ENCODE assay signal across 8 cellular contexts in genomic region chr1:36306210-36306901, GRCh38. TPM values are rescaled to one million over a fixed set of nuclear protein-coding genes. Genes with fewer than 3 reads are reported as not detected.
DNase-seq lines count a peak whose midpoint lies in the region; ATAC-seq, FAIRE-seq and TF ChIP-seq lines count a peak whose summit lies in the region.

Gene SH3D21, plus strand, starts transcription at chr1:36306368. Its CDS starts 53 bp downstream, at chr1:36306421.

- H3K36me3 Mint-ChIP-seq in Caco-2 (ENCODE audit: insufficient read depth, unreplicated experiment): peaks cover 74% of the 10 kb centered on the region
- peaks cover 95% of the 10 kb centered on the region for H3K36me3 Mint-ChIP-seq in stimulated activated effector memory CD8-positive, alpha-beta T cell treated with anti-CD3 and anti-CD28 coated beads, Interleukin-12 subunit alpha, Interleukin-12 subunit beta, amount 100 ng/mL, for 72 hours

- H3K27me3 Mint-ChIP-seq in Caco-2 (ENCODE audit: insufficient read depth, unreplicated experiment): no peaks in the 10 kb centered on the region

- H3K27me3 ChIP-seq in Caco-2 (replicated peaks; ENCODE audit: control insufficient read depth, insufficient read depth, low read length) (no peaks in the 10 kb centered on the region), K562 (ENCODE audit: control insufficient read depth in 2 of 2, insufficient read depth in 2 of 2, low read length in 2 of 2) (no peaks in the 10 kb centered on the region)

- H3K9me3 ChIP-seq in Caco-2: no peaks in the 10 kb centered on the region
- no peaks in the 10 kb centered on the region for H3K9me3 ChIP-seq in K562 (replicated peaks; ENCODE audit: control insufficient read depth, insufficient read depth, low read depth, low read length)
- no peaks in the 10 kb centered on the region for H3K9me3 ChIP-seq in kidney (ENCODE audit: control insufficient read depth in 1 of 2, low read length in 2 of 2)

- FAIRE-seq in K562 (lab: Jason Lieb, UNC): no peak
- FAIRE-seq in kidney (lab: Jason Lieb, UNC): no peak

- TF ChIP-seq CTCF in Caco-2 (IDR thresholded peaks at IDR 0.05; ENCODE audit: insufficient read depth in 1 of 2, low read depth in 1 of 2, low read length in 1 of 2, severe bottlenecking in 1 of 2, unreplicated experiment in 1 of 2): peak in 1 of 2 experiments; percentile 37
- no peak for TF ChIP-seq CTCF in K562 (IDR thresholded peaks at IDR 0.05 in 2 of 3, conservative IDR thresholded peaks at IDR 0.05 in 1 of 3; ENCODE audit: insufficient read depth in 2 of 3, low read depth in 1 of 3, low read length in 3 of 3)
- no peak for TF ChIP-seq CTCF in kidney (IDR thresholded peaks at IDR 0.05; ENCODE audit: borderline replicate concordance, extremely low read depth, insufficient read depth)

- POLR2A ChIA-PET in Caco-2 (lab: Charles Lee) (interaction anchor here (0.6 to 1.8 kb wide), 5 partner anchors 14 to 83 kb away, joined by 3 to 9 read pairs (median 3); partner anchors contain the start of gene EVA1B), K562 (lab: Yijun Ruan, JAX) (interaction anchor here (0.6 to 1.5 kb wide), 16 partner anchors 10 to 722 kb away, joined by 3 to 9 read pairs (median 4); partner anchors contain the start of gene EVA1B)

- CTCF ChIA-PET in Caco-2 (lab: Charles Lee) (interaction anchor here (0.6 to 0.8 kb wide), 3 partner anchors 25 to 79 kb away, joined by 3 to 9 read pairs (median 3); no protein-coding TSS in a partner anchor), K562 (lab: Yijun Ruan, JAX; ENCODE audit: low intra/inter-chr PET ratio) (no interaction called here)

- no peaks in the 10 kb centered on the region for H3K9me3 Mint-ChIP-seq in Caco-2 (ENCODE audit: unreplicated experiment)
- no peaks in the 10 kb centered on the region for H3K9me3 Mint-ChIP-seq in stimulated activated effector memory CD8-positive, alpha-beta T cell treated with anti-CD3 and anti-CD28 coated beads, Interleukin-12 subunit alpha, Interleukin-12 subunit beta, amount 100 ng/mL, for 72 hours

- DNase-seq in Caco-2 (peak; percentile 84 to 86), SHP77 (lab: John Stamatoyannopoulos, UW) (peak; percentile 49 to 54), K562 (ENCODE audit: extremely low read depth in 1 of 4, low spot score in 3 of 4) (peak in 3 of 4 experiments; percentile 38 to 40 (median 38)), kidney (peak; percentile 92), NCI-H1694 (lab: John Stamatoyannopoulos, UW) (no peak)
- DNase-seq in stimulated activated effector memory CD8-positive, alpha-beta T cell treated with anti-CD3 and anti-CD28 coated beads, Interleukin-12 subunit alpha, Interleukin-12 subunit beta, amount 100 ng/mL, for 72 hours (ENCODE audit: low spot score in 2 of 2): no peak

- peak within 1 kb of the TSS; percentile 95 for H2AFZ ChIP-seq in K562 (ENCODE audit: low read depth, low read length)

- H3K9me1 ChIP-seq in K562 (ENCODE audit: control insufficient read depth, insufficient read depth, low read length): peaks cover 7% of the 10 kb centered on the region

- ATAC-seq in GM19438 (IDR thresholded peaks at IDR 0.05; ENCODE audit: low read depth, unreplicated experiment) (peak; percentile 28), HG03442 (IDR thresholded peaks at IDR 0.05; ENCODE audit: unreplicated experiment) (peak; percentile 26), K562 (peak; percentile 37)
- ATAC-seq in stimulated activated effector memory CD8-positive, alpha-beta T cell treated with anti-CD3 and anti-CD28 coated beads, Interleukin-12 subunit alpha, Interleukin-12 subunit beta, amount 100 ng/mL, for 72 hours: peak; percentile 64

- no peaks in the 10 kb centered on the region; the same call in 1 of the 2 replicates for H4K20me1 ChIP-seq in K562 (replicated peaks; ENCODE audit: control insufficient read depth, insufficient read depth, low read length)

- H3K27ac Mint-ChIP-seq in Caco-2 (ENCODE audit: unreplicated experiment): peak within 1 kb of the TSS; percentile 46
- peak within 1 kb of the TSS; percentile 95 for H3K27ac Mint-ChIP-seq in stimulated activated effector memory CD8-positive, alpha-beta T cell treated with anti-CD3 and anti-CD28 coated beads, Interleukin-12 subunit alpha, Interleukin-12 subunit beta, amount 100 ng/mL, for 72 hours

- no peak for TF ChIP-seq RAD21 in K562 (CRISPR knock-in tag; conservative IDR thresholded peaks at IDR 0.05 in 1 of 2, IDR thresholded peaks at IDR 0.05 in 1 of 2)

- H3K9ac ChIP-seq in K562 (ENCODE audit: insufficient read depth in 1 of 2, low read depth in 2 of 2, low read length in 2 of 2) (peak within 1 kb of the TSS; percentile 46 to 82; a peak in 3 of 4 replicates), kidney (ENCODE audit: low read length in 2 of 2) (peak within 1 kb of the TSS; percentile 65 to 67)

- no TSS peak for BruUV-seq in Caco-2 (replicated peaks; lab: Mats Ljungman, UMichigan)
- BruUV-seq in K562 (replicated peaks; lab: Mats Ljungman, UMichigan): no TSS peak

- H3K27ac ChIP-seq in K562 (ENCODE audit: extremely low read depth, low read depth, low read length): peak within 1 kb of the TSS; percentile 50; the same call in 2 of the 3 replicates
- peak within 1 kb of the TSS; percentile 59 to 86 for H3K27ac ChIP-seq in kidney (ENCODE audit: low read depth in 2 of 2, low read length in 2 of 2)

- H3K36me3 ChIP-seq in Caco-2 (ENCODE audit: control insufficient read depth, insufficient read depth, low read length): peaks cover 1% of the 10 kb centered on the region
- peaks cover 38% of the 10 kb centered on the region for H3K36me3 ChIP-seq in K562 (ENCODE audit: control insufficient read depth, insufficient read depth, low read length)
- peaks cover 16 to 20% of the 10 kb centered on the region in 2 donors for H3K36me3 ChIP-seq in kidney (ENCODE audit: control insufficient read depth in 1 of 2, insufficient read depth in 2 of 2, low read length in 2 of 2)

- H3K79me2 ChIP-seq in K562 (ENCODE audit: control insufficient read depth, insufficient read depth, low read length): no peaks in the 10 kb centered on the region

- TF ChIP-seq POLR2A in K562 (conservative IDR thresholded peaks at IDR 0.05): no peak

- in situ Hi-C loops in K562 (cut with MboI): no loop called here

- peak within 1 kb of the TSS; percentile 82 for H3K4me3 Mint-ChIP-seq in Caco-2 (ENCODE audit: unreplicated experiment)
- H3K4me3 Mint-ChIP-seq in stimulated activated effector memory CD8-positive, alpha-beta T cell treated with anti-CD3 and anti-CD28 coated beads, Interleukin-12 subunit alpha, Interleukin-12 subunit beta, amount 100 ng/mL, for 72 hours: peak within 1 kb of the TSS; percentile 93

- H3K4me3 ChIP-seq in Caco-2 (ENCODE audit: low read depth, low read length): peak within 1 kb of the TSS; percentile 53
- H3K4me3 ChIP-seq in K562: peak within 1 kb of the TSS; percentile 51
- H3K4me3 ChIP-seq in kidney (ENCODE audit: low read length in 2 of 2): peak within 1 kb of the TSS; percentile 82 to 83

- H3K4me2 ChIP-seq in K562 (ENCODE audit: insufficient read depth, low read length): peak within 1 kb of the TSS; percentile 95

- 51% methylated on average over 52 of the region's 65 CpGs for WGBS in K562 (ENCODE audit: insufficient coverage, low coverage, missing lambda C conversion rate)

- intact Hi-C loops in Caco-2 (cut with micrococcal nuclease; ENCODE audit: unreplicated experiment) (loop anchor here (1.0 kb wide), 1 partner anchor 115 kb away; no protein-coding TSS in a partner anchor), K562 (cut with micrococcal nuclease) (no loop called here), kidney (cut with DNase I) (no loop called here)

- H3K4me1 Mint-ChIP-seq in Caco-2 (ENCODE audit: low read depth, unreplicated experiment): no peaks in the 10 kb centered on the region
- peaks cover 51% of the 10 kb centered on the region for H3K4me1 Mint-ChIP-seq in stimulated activated effector memory CD8-positive, alpha-beta T cell treated with anti-CD3 and anti-CD28 coated beads, Interleukin-12 subunit alpha, Interleukin-12 subunit beta, amount 100 ng/mL, for 72 hours

- TF ChIP-seq EP300 in K562 (IDR thresholded peaks at IDR 0.05; ENCODE audit: low read length): no peak

- peaks cover 10% of the 10 kb centered on the region for H3K4me1 ChIP-seq in Caco-2
- peaks cover 4 to 23% of the 10 kb centered on the region in 2 experiments; a peak in 3 of 5 replicates for H3K4me1 ChIP-seq in K562 (replicated peaks in 1 of 2; ENCODE audit: control insufficient read depth in 2 of 2, insufficient read depth in 2 of 2, low read length in 2 of 2)
- H3K4me1 ChIP-seq in kidney (ENCODE audit: control insufficient read depth in 1 of 2, insufficient read depth in 1 of 2, low read depth in 1 of 2, low read length in 2 of 2): peaks cover 10 to 11% of the 10 kb centered on the region in 2 donors

RNA-seq across cellular contexts. Expression of gene SH3D21, which starts in this region (rescaled TPM):
- total RNA-seq in Caco-2 (2022): 12.1 and 12.4 TPM in 2 replicates
- total RNA-seq in K562 (2011; cell fraction: chromatin; rRNA removed; ENCODE audit: low replicate concordance): 21.5 and 49.5 TPM in 2 replicates
- 24.7 and 26.5 TPM in 2 replicates for total RNA-seq in K562 (2011; cell fraction: nucleolus; rRNA removed)
- total RNA-seq in K562 (2011; cell fraction: nucleoplasm; rRNA removed): 18.4 and 19.1 TPM in 2 replicates
- total RNA-seq in K562 (2014; rRNA removed): 1.4 and 3.0 TPM in 2 replicates
- total RNA-seq in K562 (2014; rRNA removed; fragmentation: Illumina TruSeq; extraction: Trizol): 0.89 and 1.1 TPM in 2 replicates
- 1.7 and 1.8 TPM in 2 replicates for total RNA-seq in K562 (2015; rRNA removed; fragmentation: Illumina TruSeq; extraction: Trizol)
- 3.0 and 4.3 TPM in 2 replicates for total RNA-seq in K562 (2021)
- 2.7 and 5.6 TPM in 2 replicates for polyA plus RNA-seq in K562 (2011; rRNA removed)
- polyA plus RNA-seq in K562 (2011; cell fraction: cytosol; rRNA removed): 2.1 and 2.6 TPM in 2 replicates
- 26.0 and 26.6 TPM in 2 replicates for polyA plus RNA-seq in K562 (2011; cell fraction: nucleus; rRNA removed)
- 4.1 and 6.9 TPM in 2 replicates for polyA plus RNA-seq in K562 (2012)
- 3.0 and 4.5 TPM in 2 replicates for polyA plus RNA-seq in K562 (2014; fragmentation: Illumina TruSeq; extraction: Trizol)
- polyA plus RNA-seq in K562 (2014; fragmentation: Nextera tagmentation; extraction: Ambion mirVana): under 1 TPM; 0.01 to 0.07 TPM
- polyA plus RNA-seq in K562 (2014; rRNA removed): 3.3 and 4.7 TPM in 2 replicates
- polyA minus RNA-seq in K562 (2011; rRNA and poly(A)+ RNA removed): 1.6 and 2.3 TPM in 2 replicates
- polyA minus RNA-seq in K562 (2011; cell fraction: cytosol; rRNA and poly(A)+ RNA removed): 1.9 and 2.2 TPM in 2 replicates
- polyA minus RNA-seq in K562 (2011; cell fraction: nucleus; rRNA and poly(A)+ RNA removed): 8.5 and 15.1 TPM in 2 replicates
- total RNA-seq in kidney: 33.4 TPM
- 5.7 TPM for polyA plus RNA-seq in kidney (ENCODE audit: insufficient read depth, low read depth, low replicate concordance)

Comparison
In these comparisons a context has a peak if more than half of its experiments do, and no peak if none do; other contexts are left out.
1. DNase-seq: peak in Caco-2 (2 of 2), SHP77 (2 of 2), K562 (3 of 4) and kidney (single experiment); none in stimulated activated effector memory CD8-positive, alpha-beta T cell treated with anti-CD3 and anti-CD28 coated beads, Interleukin-12 subunit alpha, Interleukin-12 subunit beta, amount 100 ng/mL, for 72 hours (0 of 2) and NCI-H1694 (single experiment).
2. Peak in every context shown above with its lines, with median percentiles within 50 percentile points of each other: H3K4me3 ChIP-seq and ATAC-seq.